Comparison of ENCODE assay signal across 19 cellular contexts in the genomic region with DNA sequence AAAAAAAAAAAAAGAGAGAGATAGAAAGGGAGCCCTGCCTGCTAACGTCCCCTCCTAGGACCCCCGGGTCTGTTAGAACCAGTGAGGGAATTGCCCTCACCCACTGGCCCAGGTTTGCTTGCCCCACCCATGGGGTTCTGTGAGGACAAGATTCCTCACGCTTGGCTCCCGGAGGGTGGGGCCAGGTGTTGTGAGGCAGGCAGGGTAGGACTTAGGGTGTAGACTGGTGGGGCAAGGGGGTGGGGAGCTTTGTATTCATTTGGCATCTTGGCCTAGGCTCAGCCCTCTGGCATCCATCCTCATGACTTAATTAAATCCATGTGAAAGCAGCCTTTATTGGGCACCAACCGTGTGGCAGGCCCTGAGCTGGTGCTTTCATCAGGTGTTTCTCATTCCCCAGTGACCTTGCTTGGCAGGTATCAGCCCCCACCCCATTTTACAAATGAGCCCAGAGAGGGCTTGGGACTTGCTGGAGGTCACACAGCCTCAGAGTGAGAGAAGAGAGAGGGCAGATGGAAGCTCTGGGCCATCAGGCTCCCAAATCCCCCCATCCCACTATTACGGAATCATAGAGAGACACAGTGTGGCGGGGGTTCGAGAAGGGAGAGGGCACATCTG. TPM values are rescaled to one million over a fixed set of nuclear protein-coding genes. Genes with fewer than 3 reads are reported as not detected.
"Had no signal": no experiment of that assay in that cellular context is flagged by ENCODE, and none has a peak within 500 bp of the region (broad histone marks: within the 10 kb centered on the region; RNA-seq: fewer than 3 reads in every experiment).

No MANE protein-coding gene starts in this region.

- H3K27me3 Mint-ChIP-seq: activated CD4-positive, alpha-beta memory T cell treated with anti-CD3 and anti-CD28 coated beads for 36 hours had no signal

- H3K9me3 ChIP-seq: heart right ventricle, SJSA1, stomach, thoracic aorta, uterus had no signal

- H3K4me3 Mint-ChIP-seq: activated CD4-positive, alpha-beta memory T cell treated with anti-CD3 and anti-CD28 coated beads for 36 hours; mesothelial cell of epicardium; naive thymus-derived CD4-positive, alpha-beta T cell; T-helper 2 cell treated with Interferon-gamma antibody and Interleukin-4, amounts not matched to agents 5 μg/mL and 100 μg/mL, for 36 hours had no signal

- H3K4me1 Mint-ChIP-seq: mesothelial cell of epicardium had no signal

- H3K4me3 ChIP-seq: heart right ventricle, SJSA1, stomach, thoracic aorta, uterus had no signal

- H3K36me3 Mint-ChIP-seq: activated CD4-positive, alpha-beta memory T cell treated with anti-CD3 and anti-CD28 coated beads for 36 hours; mesothelial cell of epicardium; naive thymus-derived CD4-positive, alpha-beta T cell had no signal

- H3K4me1 ChIP-seq: heart right ventricle, SJSA1, stomach, uterus had no signal

- H3K36me3 ChIP-seq: brain microvascular endothelial cell, heart right ventricle, SJSA1, stomach, thoracic aorta, uterus had no signal

- DNase-seq: activated CD4-positive, alpha-beta memory T cell treated with anti-CD3 and anti-CD28 coated beads for 36 hours; activated naive CD4-positive, alpha-beta T cell treated with Interleukin-2 at 50 U/mL for 16 hours; activated T-cell treated with anti-CD3 and anti-CD28 coated beads, Interleukin-2, amount 50 U/mL, for 48 hours; amygdala; brain microvascular endothelial cell; cerebellar nuclear complex; dermis blood vessel endothelial cell; heart right ventricle; naive thymus-derived CD4-positive, alpha-beta T cell; stimulated activated CD4-positive, alpha-beta T cell treated with anti-CD3 and anti-CD28 coated beads, Interleukin-4, amount 100 ng/mL, for 4 hours; stomach; SW 1271; uterus had no signal

- H3K27ac ChIP-seq: brain microvascular endothelial cell, heart right ventricle, SJSA1, stomach, thoracic aorta, uterus had no signal

- H3K27me3 ChIP-seq: brain microvascular endothelial cell, heart right ventricle, SJSA1, stomach, uterus had no signal

- ATAC-seq: heart right ventricle; naive thymus-derived CD4-positive, alpha-beta T cell had no signal

- H3K9me3 Mint-ChIP-seq: activated CD4-positive, alpha-beta memory T cell treated with anti-CD3 and anti-CD28 coated beads for 36 hours; mesothelial cell of epicardium; naive thymus-derived CD4-positive, alpha-beta T cell; T-helper 2 cell treated with Interferon-gamma antibody and Interleukin-4, amounts not matched to agents 5 μg/mL and 100 μg/mL, for 36 hours had no signal

- H3K27ac Mint-ChIP-seq: activated CD4-positive, alpha-beta memory T cell treated with anti-CD3 and anti-CD28 coated beads for 36 hours; mesothelial cell of epicardium; T-helper 2 cell treated with Interferon-gamma antibody and Interleukin-4, amounts not matched to agents 5 μg/mL and 100 μg/mL, for 36 hours had no signal

RNA-seq across cellular contexts. Expression of gene RAB44, which starts 19.0 kb away (rescaled TPM):
- total RNA-seq: frontal cortex, pulmonary artery endothelial cell, SJSA1 had no signal
- polyA plus RNA-seq: naive thymus-derived CD4-positive, alpha-beta T cell had no signal
